Comparison of ENCODE assay signal across 19 cellular contexts in genomic region chr10:78559514-78560392, GRCh38.
DNase-seq lines count a peak whose midpoint lies in the region; ATAC-seq, FAIRE-seq and TF ChIP-seq lines count a peak whose summit lies in the region.
"Had no signal": no experiment of that assay in that cellular context is flagged by ENCODE, and none has a peak within 500 bp of the region (broad histone marks: within the 10 kb centered on the region; RNA-seq: fewer than 3 reads in every experiment).

No MANE protein-coding gene starts in this region.

- DNase-seq in BE2C (peak; percentile 32), NCI-H1092 (lab: John Stamatoyannopoulos, UW) (peak; percentile 84), NCI-H345 (lab: John Stamatoyannopoulos, UW) (peak; percentile 97), glutamatergic neuron (no peak), D721Med (ENCODE audit: insufficient read length, low spot score) (no peak)
- DNase-seq in activated CD4-positive, alpha-beta T cell treated with anti-CD3 and anti-CD28 coated beads for 48 hours = no peak
- DNase-seq: activated CD4-positive, alpha-beta T cell treated with anti-CD3 and anti-CD28 coated beads for 4 hours; activated naive CD4-positive, alpha-beta T cell treated with anti-CD3 and anti-CD28 coated beads, Interleukin-2, amount 10 ng/mL, durations not matched to agents 7 days and 5 days; CD4-positive, alpha-beta memory T cell; dorsolateral prefrontal cortex; left lung; naive thymus-derived CD4-positive, alpha-beta T cell; NCI-H1048; stimulated activated CD8-positive, alpha-beta memory T cell treated with anti-CD3 and anti-CD28 coated beads, Interleukin-4, amount 100 ng/mL, for 48 hours; T1000 had no signal

- FAIRE-seq in D721Med (lab: Jason Lieb, UNC) = no peak
- FAIRE-seq: bronchial epithelial cell had no signal

- no peak overlapping the region for H3K4me3 ChIP-seq in BE2C (ENCODE audit: low read depth, low read length)
- H3K4me3 ChIP-seq: dorsolateral prefrontal cortex, left lung, thoracic aorta had no signal

- ATAC-seq in HG03378 (IDR thresholded peaks at IDR 0.05; ENCODE audit: unreplicated experiment) = no peak
- no peak for ATAC-seq in GM19351 (IDR thresholded peaks at IDR 0.05; ENCODE audit: unreplicated experiment)
- ATAC-seq: left lung; naive thymus-derived CD4-positive, alpha-beta T cell had no signal

- H3K4me1 Mint-ChIP-seq in glutamatergic neuron (ENCODE audit: low read depth, unreplicated experiment) = peaks cover 9% of the 10 kb centered on the region
- H3K4me1 Mint-ChIP-seq: activated naive CD4-positive, alpha-beta T cell treated with anti-CD3 and anti-CD28 coated beads, Interleukin-2, amount 10 ng/mL, durations not matched to agents 7 days and 5 days; CD4-positive, alpha-beta memory T cell; naive thymus-derived CD4-positive, alpha-beta T cell had no signal

- H3K9me3 ChIP-seq in BE2C = no peaks in the 10 kb centered on the region
- H3K9me3 ChIP-seq: left lung had no signal

- H3K27me3 Mint-ChIP-seq in glutamatergic neuron (ENCODE audit: unreplicated experiment) = peaks cover 4% of the 10 kb centered on the region

- TF ChIP-seq CTCF in BE2C (IDR thresholded peaks at IDR 0.05; ENCODE audit: low read depth, low read length) = no peak
- TF ChIP-seq CTCF in glutamatergic neuron (IDR thresholded peaks at IDR 0.05; ENCODE audit: partially characterized antibody, unreplicated experiment) = no peak
- no peak for TF ChIP-seq CTCF in D721Med (IDR thresholded peaks at IDR 0.05; ENCODE audit: insufficient read depth, missing control alignments)

- peaks cover 9% of the 10 kb centered on the region for H3K9me3 Mint-ChIP-seq in glutamatergic neuron (ENCODE audit: unreplicated experiment)

- H3K36me3 Mint-ChIP-seq in glutamatergic neuron (ENCODE audit: unreplicated experiment) = no peaks in the 10 kb centered on the region
- H3K36me3 Mint-ChIP-seq: activated naive CD4-positive, alpha-beta T cell treated with anti-CD3 and anti-CD28 coated beads, Interleukin-2, amount 10 ng/mL, durations not matched to agents 7 days and 5 days; CD4-positive, alpha-beta memory T cell; naive thymus-derived CD4-positive, alpha-beta T cell had no signal

- H3K4me3 Mint-ChIP-seq in glutamatergic neuron (ENCODE audit: unreplicated experiment) = peak overlapping the region; percentile 25
- H3K4me3 Mint-ChIP-seq: activated naive CD4-positive, alpha-beta T cell treated with anti-CD3 and anti-CD28 coated beads, Interleukin-2, amount 10 ng/mL, durations not matched to agents 7 days and 5 days; CD4-positive, alpha-beta memory T cell; naive thymus-derived CD4-positive, alpha-beta T cell had no signal

- H3K27ac Mint-ChIP-seq in glutamatergic neuron (ENCODE audit: unreplicated experiment) = peak overlapping the region; percentile 79
- H3K27ac Mint-ChIP-seq: activated naive CD4-positive, alpha-beta T cell treated with anti-CD3 and anti-CD28 coated beads, Interleukin-2, amount 10 ng/mL, durations not matched to agents 7 days and 5 days; CD4-positive, alpha-beta memory T cell; naive thymus-derived CD4-positive, alpha-beta T cell had no signal

- H3K27me3 ChIP-seq in BE2C = no peaks in the 10 kb centered on the region
- H3K27me3 ChIP-seq: dorsolateral prefrontal cortex, left lung had no signal

- H3K36me3 ChIP-seq in BE2C = no peaks in the 10 kb centered on the region
- H3K36me3 ChIP-seq: left lung, thoracic aorta had no signal

- H3K4me1 ChIP-seq in BE2C = peaks cover 11% of the 10 kb centered on the region
- H3K4me1 ChIP-seq: left lung had no signal

Comparison
In these comparisons a context has a peak if more than half of its experiments do, and no peak if none do; other contexts are left out.
1. DNase-seq: peak in BE2C (single experiment), NCI-H1092 (single experiment) and NCI-H345 (single experiment); none in glutamatergic neuron (single experiment), D721Med (single experiment) and activated CD4-positive, alpha-beta T cell treated with anti-CD3 and anti-CD28 coated beads for 48 hours (single experiment).